ENCODE assay signal across 2 cellular contexts in the genomic region with DNA sequence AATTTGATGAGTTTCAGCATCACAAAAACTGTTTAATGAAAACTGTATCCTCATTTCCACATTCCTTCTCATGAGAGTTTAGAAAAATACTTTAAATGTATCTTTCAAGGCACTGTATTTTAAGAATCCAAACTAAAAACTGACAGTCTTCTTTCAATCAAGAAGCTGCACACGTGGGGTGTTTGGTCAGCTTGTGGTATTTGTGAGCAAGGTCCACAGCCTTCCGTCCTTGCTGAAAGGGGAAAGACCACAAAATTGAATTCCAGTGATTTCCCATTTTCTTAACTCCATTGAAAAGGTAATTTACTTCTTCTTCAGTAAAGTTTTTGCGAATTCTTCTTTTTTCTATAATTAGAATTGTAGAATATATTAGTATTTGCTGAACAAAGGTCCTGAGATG.
TF ChIP-seq lines count a peak whose summit lies in the region.

No MANE protein-coding gene starts in this region.

TF ChIP-seq in HepG2, 621 proteins besides CTCF, POLR2A, EP300 and RAD21 (continues in another document):
- TF ChIP-seq ATF1 (CRISPR knock-in tag; IDR thresholded peaks at IDR 0.05) (0 out of 2 replicates have a peak, but pooled peaks have one; percentile 26), ZNF781 (CRISPR knock-in tag; IDR thresholded peaks at IDR 0.05; ENCODE audit: borderline replicate concordance, not compliant biosample characterization) (no peak), GFI1 (CRISPR knock-in tag; IDR thresholded peaks at IDR 0.05; ENCODE audit: borderline replicate concordance) (peak; percentile 80; the same call in 1 of the 2 replicates), RXRA (CRISPR knock-in tag; IDR thresholded peaks at IDR 0.05) (no peak), SETDB1 (CRISPR knock-in tag; IDR thresholded peaks at IDR 0.05; ENCODE audit: borderline replicate concordance) (no peak)
- TF ChIP-seq, protein P1, sequence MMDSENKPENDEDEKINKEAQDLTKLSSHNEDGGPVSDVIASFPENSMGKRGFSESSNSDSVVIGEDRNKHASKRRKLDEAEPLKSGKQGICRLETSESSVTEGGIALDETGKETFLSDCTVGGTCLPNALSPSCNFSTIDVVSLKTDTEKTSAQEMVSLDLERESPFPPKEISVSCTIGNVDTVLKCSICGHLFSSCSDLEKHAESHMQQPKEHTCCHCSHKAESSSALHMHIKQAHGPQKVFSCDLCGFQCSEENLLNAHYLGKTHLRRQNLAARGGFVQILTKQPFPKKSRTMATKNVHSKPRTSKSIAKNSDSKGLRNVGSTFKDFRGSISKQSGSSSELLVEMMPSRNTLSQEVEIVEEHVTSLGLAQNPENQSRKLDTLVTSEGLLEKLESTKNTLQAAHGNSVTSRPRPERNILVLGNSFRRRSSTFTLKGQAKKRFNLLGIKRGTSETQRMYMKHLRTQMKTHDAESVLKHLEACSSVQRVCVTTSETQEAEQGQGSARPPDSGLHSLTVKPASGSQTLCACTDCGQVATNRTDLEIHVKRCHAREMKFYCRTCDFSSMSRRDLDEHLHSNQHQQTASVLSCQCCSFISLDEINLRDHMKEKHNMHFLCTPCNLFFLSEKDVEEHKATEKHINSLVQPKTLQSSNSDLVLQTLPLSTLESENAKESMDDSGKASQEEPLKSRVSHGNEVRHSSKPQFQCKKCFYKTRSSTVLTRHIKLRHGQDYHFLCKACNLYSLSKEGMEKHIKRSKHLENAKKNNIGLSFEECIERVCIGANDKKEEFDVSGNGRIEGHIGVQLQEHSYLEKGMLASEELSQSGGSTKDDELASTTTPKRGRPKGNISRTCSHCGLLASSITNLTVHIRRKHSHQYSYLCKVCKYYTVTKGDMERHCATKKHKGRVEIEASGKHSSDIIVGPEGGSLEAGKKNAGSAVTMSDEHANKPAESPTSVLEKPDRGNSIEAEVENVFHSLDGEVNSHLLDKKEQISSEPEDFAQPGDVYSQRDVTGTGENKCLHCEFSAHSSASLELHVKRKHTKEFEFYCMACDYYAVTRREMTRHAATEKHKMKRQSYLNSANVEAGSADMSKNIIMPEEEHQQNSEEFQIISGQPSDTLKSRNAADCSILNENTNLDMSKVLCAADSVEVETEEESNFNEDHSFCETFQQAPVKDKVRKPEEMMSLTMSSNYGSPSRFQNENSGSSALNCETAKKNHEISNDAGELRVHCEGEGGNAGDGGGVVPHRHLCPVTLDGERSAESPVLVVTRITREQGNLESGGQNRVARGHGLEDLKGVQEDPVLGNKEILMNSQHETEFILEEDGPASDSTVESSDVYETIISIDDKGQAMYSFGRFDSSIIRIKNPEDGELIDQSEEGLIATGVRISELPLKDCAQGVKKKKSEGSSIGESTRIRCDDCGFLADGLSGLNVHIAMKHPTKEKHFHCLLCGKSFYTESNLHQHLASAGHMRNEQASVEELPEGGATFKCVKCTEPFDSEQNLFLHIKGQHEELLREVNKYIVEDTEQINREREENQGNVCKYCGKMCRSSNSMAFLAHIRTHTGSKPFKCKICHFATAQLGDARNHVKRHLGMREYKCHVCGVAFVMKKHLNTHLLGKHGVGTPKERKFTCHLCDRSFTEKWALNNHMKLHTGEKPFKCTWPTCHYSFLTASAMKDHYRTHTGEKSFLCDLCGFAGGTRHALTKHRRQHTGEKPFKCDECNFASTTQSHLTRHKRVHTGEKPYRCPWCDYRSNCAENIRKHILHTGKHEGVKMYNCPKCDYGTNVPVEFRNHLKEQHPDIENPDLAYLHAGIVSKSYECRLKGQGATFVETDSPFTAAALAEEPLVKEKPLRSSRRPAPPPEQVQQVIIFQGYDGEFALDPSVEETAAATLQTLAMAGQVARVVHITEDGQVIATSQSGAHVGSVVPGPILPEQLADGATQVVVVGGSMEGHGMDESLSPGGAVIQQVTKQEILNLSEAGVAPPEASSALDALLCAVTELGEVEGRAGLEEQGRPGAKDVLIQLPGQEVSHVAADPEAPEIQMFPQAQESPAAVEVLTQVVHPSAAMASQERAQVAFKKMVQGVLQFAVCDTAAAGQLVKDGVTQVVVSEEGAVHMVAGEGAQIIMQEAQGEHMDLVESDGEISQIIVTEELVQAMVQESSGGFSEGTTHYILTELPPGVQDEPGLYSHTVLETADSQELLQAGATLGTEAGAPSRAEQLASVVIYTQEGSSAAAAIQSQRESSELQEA (CRISPR knock-in tag; IDR thresholded peaks at IDR 0.05; ENCODE audit: not compliant biosample characterization): no peak
- TF ChIP-seq, protein P2, sequence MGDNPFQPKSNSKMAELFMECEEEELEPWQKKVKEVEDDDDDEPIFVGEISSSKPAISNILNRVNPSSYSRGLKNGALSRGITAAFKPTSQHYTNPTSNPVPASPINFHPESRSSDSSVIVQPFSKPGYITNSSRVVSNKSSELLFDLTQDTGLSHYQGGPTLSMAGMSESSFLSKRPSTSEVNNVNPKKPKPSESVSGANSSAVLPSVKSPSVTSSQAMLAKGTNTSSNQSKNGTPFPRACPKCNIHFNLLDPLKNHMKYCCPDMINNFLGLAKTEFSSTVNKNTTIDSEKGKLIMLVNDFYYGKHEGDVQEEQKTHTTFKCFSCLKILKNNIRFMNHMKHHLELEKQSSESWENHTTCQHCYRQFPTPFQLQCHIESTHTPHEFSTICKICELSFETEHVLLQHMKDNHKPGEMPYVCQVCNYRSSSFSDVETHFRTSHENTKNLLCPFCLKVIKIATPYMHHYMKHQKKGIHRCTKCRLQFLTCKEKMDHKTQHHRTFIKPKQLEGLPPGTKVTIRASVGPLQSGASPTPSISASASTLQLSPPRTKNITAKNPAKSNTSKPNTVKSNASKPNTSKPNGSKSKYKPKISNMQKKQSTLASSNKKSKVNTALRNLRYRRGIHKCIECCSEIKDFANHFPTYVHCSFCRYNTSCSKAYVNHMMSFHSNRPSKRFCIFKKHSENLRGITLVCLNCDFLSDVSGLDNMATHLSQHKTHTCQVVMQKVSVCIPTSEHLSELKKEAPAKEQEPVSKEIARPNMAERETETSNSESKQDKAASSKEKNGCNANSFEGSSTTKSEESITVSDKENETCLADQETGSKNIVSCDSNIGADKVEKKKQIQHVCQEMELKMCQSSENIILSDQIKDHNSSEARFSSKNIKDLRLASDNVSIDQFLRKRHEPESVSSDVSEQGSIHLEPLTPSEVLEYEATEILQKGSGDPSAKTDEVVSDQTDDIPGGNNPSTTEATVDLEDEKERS (CRISPR knock-in tag; IDR thresholded peaks at IDR 0.05): no peak

TF ChIP-seq in K562, 482 proteins besides CTCF, POLR2A, EP300 and RAD21:
- no peak for TF ChIP-seq NFYB (IDR thresholded peaks at IDR 0.05; ENCODE audit: extremely low read depth, insufficient read length)
